In genomic region chr19:49490287-49491029, GRCh38 we compare ENCODE assay signal across 4 cellular contexts. TPM values are rescaled to one million over a fixed set of nuclear protein-coding genes. Genes with fewer than 3 reads are reported as not detected.
DNase-seq lines count a peak whose midpoint lies in the region; FAIRE-seq and TF ChIP-seq lines count a peak whose summit lies in the region.

No MANE protein-coding gene starts in this region.

- H3K4me3 Mint-ChIP-seq in endothelial cell (ENCODE audit: unreplicated experiment): no peak overlapping the region

- TF ChIP-seq CTCF in endothelial cell (IDR thresholded peaks at IDR 0.05; ENCODE audit: unreplicated experiment): no peak

- DNase-seq in endothelial cell (ENCODE audit: low spot score): no peak
- DNase-seq in stimulated activated CD4-positive, alpha-beta T cell treated with anti-CD3 and anti-CD28 coated beads, Interleukin-2, amount 100 ng/mL, for 48 hours: no peak
- DNase-seq in urothelium cell line (ENCODE audit: low spot score): no peak

- peaks cover 38% of the 10 kb centered on the region for H3K36me3 Mint-ChIP-seq in endothelial cell (ENCODE audit: low read depth, unreplicated experiment)

- peak; percentile 52 for TF ChIP-seq POLR2A in GM19193 (IDR thresholded peaks at IDR 0.05; ENCODE audit: extremely low read depth, insufficient read depth, insufficient read length)

- H3K27ac Mint-ChIP-seq in endothelial cell (ENCODE audit: unreplicated experiment): peak overlapping the region; percentile 24

- H3K27me3 Mint-ChIP-seq in endothelial cell (ENCODE audit: unreplicated experiment): peaks cover 26% of the 10 kb centered on the region

- peaks cover 22% of the 10 kb centered on the region for H3K4me1 Mint-ChIP-seq in endothelial cell (ENCODE audit: unreplicated experiment)

- H3K9me3 Mint-ChIP-seq in endothelial cell (ENCODE audit: unreplicated experiment): no peaks in the 10 kb centered on the region

- FAIRE-seq in urothelium cell line (lab: Jason Lieb, UNC): no peak

RNA-seq across cellular contexts. Expression of gene RPL13A, which starts 3.0 kb away (rescaled TPM):
- total RNA-seq in endothelial cell (ENCODE audit: unreplicated experiment): 2,762 TPM

RNA-seq across cellular contexts. Expression of gene RPS11, which starts 5.8 kb away (rescaled TPM):
- total RNA-seq in endothelial cell (ENCODE audit: unreplicated experiment): 2,099 TPM

RNA-seq across cellular contexts. Expression of gene FLT3LG, which starts 16.4 kb away (rescaled TPM):
- total RNA-seq in endothelial cell (ENCODE audit: unreplicated experiment): 1.4 TPM

RNA-seq across cellular contexts. Expression of gene FCGRT, which starts 22.0 kb away (rescaled TPM):
- 127 TPM for total RNA-seq in endothelial cell (ENCODE audit: unreplicated experiment)

RNA-seq across cellular contexts. Expression of gene RCN3, which starts 37.3 kb away (rescaled TPM):
- 19.4 TPM for total RNA-seq in endothelial cell (ENCODE audit: unreplicated experiment)
